Comparison of ENCODE assay signal across 7 cellular contexts in genomic region chr15:20102862-20103261, GRCh38.
DNase-seq lines count a peak whose midpoint lies in the region; ATAC-seq and TF ChIP-seq lines count a peak whose summit lies in the region.
"Not testable (repeated sequence)": the region's sequence is repeated elsewhere in the genome, so short reads cannot be mapped to it uniquely, and the experiment has no call there.

No MANE protein-coding gene starts in this region.

- peak; percentile 85 for DNase-seq in RWPE2 (ENCODE audit: low spot score)
- peak; percentile 25 for DNase-seq in activated T-cell treated with anti-CD3 and anti-CD28 coated beads, Interleukin-2, amount 50 U/mL, for 1 hour
- peak; percentile 100 for DNase-seq in chondrocyte (ENCODE audit: low spot score)
- DNase-seq in heart left ventricle: peak; percentile 27 to 89 (median 35)
- DNase-seq in right lobe of liver: peak; percentile 48 to 73 (median 63)
- peak; percentile 15 to 37 (median 24) for DNase-seq in ovary
- DNase-seq in stimulated activated naive B cell treated with anti-CD40 and anti-IgM and Interleukin-4, amounts not matched to agents 10 μg/mL and 1 μg/mL and 100 μg/mL, for 72 hours: peak; percentile 18

- WGBS in heart left ventricle, 4 donors: 71 to 83% (median 77%) methylated on average over 4 to 5 of the region's 5 CpGs
- 94% methylated on average over 3 of the region's 5 CpGs for WGBS in right lobe of liver (ENCODE audit: insufficient coverage, low coverage, low lambda C conversion rate, missing lambda C conversion rate)
- 72 to 82% (median 82%) methylated on average over 2 to 5 of the region's 5 CpGs for WGBS in ovary, 3 donors

- H3K36me3 ChIP-seq in RWPE2 (ENCODE audit: low read depth); heart left ventricle; right lobe of liver; ovary: not testable (repeated sequence)

- TF ChIP-seq POLR2A in heart left ventricle (IDR thresholded peaks at IDR 0.05); right lobe of liver (IDR thresholded peaks at IDR 0.05); ovary (IDR thresholded peaks at IDR 0.05): not testable (repeated sequence)

- H3K4me3 ChIP-seq in RWPE2 (ENCODE audit: severe bottlenecking); heart left ventricle; right lobe of liver; ovary: not testable (repeated sequence)

- not testable (repeated sequence) for H3K27ac Mint-ChIP-seq in chondrocyte (ENCODE audit: unreplicated experiment); stimulated activated naive B cell treated with anti-CD40 and anti-IgM and Interleukin-4, amounts not matched to agents 10 μg/mL and 1 μg/mL and 100 μg/mL, for 72 hours

- not testable (repeated sequence) for H3K4me1 Mint-ChIP-seq in chondrocyte (ENCODE audit: low read depth); stimulated activated naive B cell treated with anti-CD40 and anti-IgM and Interleukin-4, amounts not matched to agents 10 μg/mL and 1 μg/mL and 100 μg/mL, for 72 hours

- intact Hi-C loops in heart left ventricle (cut with DNase I); right lobe of liver (cut with DNase I); ovary (cut with DNase I): not testable (repeated sequence)

- not testable (repeated sequence) for H3K9me3 Mint-ChIP-seq in chondrocyte (ENCODE audit: low read depth); stimulated activated naive B cell treated with anti-CD40 and anti-IgM and Interleukin-4, amounts not matched to agents 10 μg/mL and 1 μg/mL and 100 μg/mL, for 72 hours

- not testable (repeated sequence) for H3K27ac ChIP-seq in RWPE2 (ENCODE audit: poor library complexity, severe bottlenecking); heart left ventricle; right lobe of liver; ovary

- not testable (repeated sequence) for H3K27me3 ChIP-seq in RWPE2 (ENCODE audit: insufficient read depth, poor library complexity, severe bottlenecking); heart left ventricle; right lobe of liver; ovary

- H3K36me3 Mint-ChIP-seq in chondrocyte (ENCODE audit: low read depth); stimulated activated naive B cell treated with anti-CD40 and anti-IgM and Interleukin-4, amounts not matched to agents 10 μg/mL and 1 μg/mL and 100 μg/mL, for 72 hours: not testable (repeated sequence)

- not testable (repeated sequence) for H3K4me1 ChIP-seq in RWPE2 (ENCODE audit: insufficient read depth, poor library complexity, severe bottlenecking); heart left ventricle; right lobe of liver; ovary (ENCODE audit: insufficient read depth)

- not testable (repeated sequence) for H3K4me3 Mint-ChIP-seq in chondrocyte (ENCODE audit: unreplicated experiment); stimulated activated naive B cell treated with anti-CD40 and anti-IgM and Interleukin-4, amounts not matched to agents 10 μg/mL and 1 μg/mL and 100 μg/mL, for 72 hours

- TF ChIP-seq EP300 in ovary (IDR thresholded peaks at IDR 0.05): not testable (repeated sequence)

- TF ChIP-seq CTCF in RWPE2 (IDR thresholded peaks at IDR 0.05; ENCODE audit: poor library complexity, severe bottlenecking); chondrocyte (IDR thresholded peaks at IDR 0.05); heart left ventricle (IDR thresholded peaks at IDR 0.05); right lobe of liver (IDR thresholded peaks at IDR 0.05); ovary (IDR thresholded peaks at IDR 0.05): not testable (repeated sequence)

- H3K27me3 Mint-ChIP-seq in chondrocyte (ENCODE audit: low read depth); stimulated activated naive B cell treated with anti-CD40 and anti-IgM and Interleukin-4, amounts not matched to agents 10 μg/mL and 1 μg/mL and 100 μg/mL, for 72 hours: not testable (repeated sequence)

- H3K9me3 ChIP-seq in RWPE2 (ENCODE audit: severe bottlenecking); heart left ventricle; right lobe of liver; ovary: not testable (repeated sequence)

- ATAC-seq in RWPE2 (ENCODE audit: low read depth); heart left ventricle; right lobe of liver; stimulated activated naive B cell treated with anti-CD40 and anti-IgM and Interleukin-4, amounts not matched to agents 10 μg/mL and 1 μg/mL and 100 μg/mL, for 72 hours (replicated peaks): not testable (repeated sequence)

Comparison
In these comparisons a context has a peak if more than half of its experiments do, and no peak if none do; other contexts are left out.
1. DNase-seq: peak in every context shown above with its lines; median percentile 100 in chondrocyte; 85 in RWPE2; 63 in right lobe of liver; 35 in heart left ventricle; 25 in activated T-cell treated with anti-CD3 and anti-CD28 coated beads, Interleukin-2, amount 50 U/mL, for 1 hour; 24 in ovary; 18 in stimulated activated naive B cell treated with anti-CD40 and anti-IgM and Interleukin-4, amounts not matched to agents 10 μg/mL and 1 μg/mL and 100 μg/mL, for 72 hours.